Comparison of ENCODE assay signal across 10 cellular contexts in the genomic region with DNA sequence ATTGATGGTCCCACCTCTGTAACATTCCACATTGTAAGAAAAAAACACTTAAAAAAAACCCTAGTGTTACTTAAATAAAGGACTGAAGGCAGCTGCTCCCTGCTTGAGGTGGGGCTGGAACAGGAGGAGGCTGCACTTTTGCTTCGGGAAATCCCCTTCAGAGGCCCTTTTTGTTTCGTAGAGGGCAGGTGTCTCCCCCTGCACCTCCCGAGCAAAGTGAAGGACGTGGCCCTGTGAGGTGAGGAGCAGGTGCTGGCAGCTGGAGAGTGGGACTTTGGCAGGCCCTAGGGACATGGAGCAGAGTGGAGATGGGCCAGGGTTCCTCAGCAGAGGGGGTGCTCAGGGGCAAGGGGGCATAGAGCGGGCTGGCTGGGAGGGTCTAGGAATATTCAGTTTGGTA. TPM values are rescaled to one million over a fixed set of nuclear protein-coding genes. Genes with fewer than 3 reads are reported as not detected.
DNase-seq lines count a peak whose midpoint lies in the region; ATAC-seq and TF ChIP-seq lines count a peak whose summit lies in the region.
"Had no signal": no experiment of that assay in that cellular context is flagged by ENCODE, and none has a peak within 500 bp of the region (broad histone marks: within the 10 kb centered on the region; RNA-seq: fewer than 3 reads in every experiment).

No MANE protein-coding gene starts in this region.

- intact Hi-C loops in sigmoid colon (cut with DNase I), result no loop called here

- H3K9ac ChIP-seq in Karpas-422 (ENCODE audit: low read length), result no peak overlapping the region

- no peaks in the 10 kb centered on the region for H3K9me2 ChIP-seq in Karpas-422 (replicated peaks; ENCODE audit: insufficient read depth, low read length)

- DNase-seq in NCI-H2107 (lab: John Stamatoyannopoulos, UW) (peak; percentile 48), Karpas-422 (no peak), AG08395 (ENCODE audit: low spot score) (no peak), sigmoid colon (no peak)
- DNase-seq in stimulated activated CD4-positive, alpha-beta T cell treated with anti-CD3 and anti-CD28 coated beads, Interleukin-15, amount 100 ng/mL, for 24 hours, result peak; percentile 46
- DNase-seq: HFFc6, T-cell had no signal

- no peaks in the 10 kb centered on the region for H3K36me3 ChIP-seq in Karpas-422 (ENCODE audit: insufficient read depth, low read length)
- H3K36me3 ChIP-seq in sigmoid colon, result no peaks in the 10 kb centered on the region
- H3K36me3 ChIP-seq: vagina had no signal

- H3K27me3 ChIP-seq in Karpas-422 (ENCODE audit: low read length) (no peaks in the 10 kb centered on the region), sigmoid colon (no peaks in the 10 kb centered on the region)
- H3K27me3 ChIP-seq: vagina had no signal

- WGBS in sigmoid colon, 2 donors, result 21 to 35% methylated on average over 5 of the region's 5 CpGs

- TF ChIP-seq CTCF in sigmoid colon (IDR thresholded peaks at IDR 0.05), result no peak

- H3K4me2 ChIP-seq in Karpas-422 (ENCODE audit: low read depth, low read length, poor library complexity, severe bottlenecking), result no peak overlapping the region

- no peaks in the 10 kb centered on the region for H4K20me1 ChIP-seq in Karpas-422 (ENCODE audit: insufficient read depth, low read depth, low read length)

- no peak overlapping the region for H3K27ac ChIP-seq in Karpas-422 (ENCODE audit: low read length)
- no peak overlapping the region for H3K27ac ChIP-seq in sigmoid colon
- H3K27ac ChIP-seq: vagina had no signal

- no peak for TF ChIP-seq EP300 in sigmoid colon (IDR thresholded peaks at IDR 0.05)

- no peak for TF ChIP-seq POLR2A in sigmoid colon (IDR thresholded peaks at IDR 0.05)

- H3K4me3 ChIP-seq in Karpas-422 (ENCODE audit: low read length) (no peak overlapping the region), sigmoid colon (no peak overlapping the region)
- H3K4me3 ChIP-seq: vagina had no signal

- peak; percentile 61 for ATAC-seq in GM18909 (IDR thresholded peaks at IDR 0.05; ENCODE audit: poor library complexity, unreplicated experiment)
- ATAC-seq in GM21825 (IDR thresholded peaks at IDR 0.05; ENCODE audit: unreplicated experiment), result peak; percentile 63

- H2AFZ ChIP-seq in Karpas-422 (ENCODE audit: low read length), result no peak overlapping the region

- H3K9me3 ChIP-seq in Karpas-422 (ENCODE audit: low read length) (no peaks in the 10 kb centered on the region), sigmoid colon (peaks cover 0 to 3% (median 0%) of the 10 kb centered on the region in 4 donors)
- H3K9me3 ChIP-seq: vagina had no signal

- H3K4me1 ChIP-seq in Karpas-422 (ENCODE audit: low read length) (no peaks in the 10 kb centered on the region), sigmoid colon (no peaks in the 10 kb centered on the region)
- H3K4me1 ChIP-seq: vagina had no signal

- no peaks in the 10 kb centered on the region for H3K79me2 ChIP-seq in Karpas-422 (ENCODE audit: low read length)

RNA-seq across cellular contexts. Expression of a gene that starts 33.4 kb away (rescaled TPM):
- total RNA-seq in Karpas-422 (2014; rRNA removed; shearing (Covaris generic); ENCODE audit: low replicate concordance), result not detected in 2 replicates
- total RNA-seq in sigmoid colon, result under 1 TPM; 0.14 to 0.36 (median 0.22) TPM
- 1 to 10 TPM in 1 of 3 donors, under 1 TPM in 2; 0.60 to 1.2 (median 0.92) TPM for polyA plus RNA-seq in sigmoid colon
- total RNA-seq: HFFc6, T-cell had no signal

Comparison
In these comparisons a context has a peak if more than half of its experiments do, and no peak if none do; other contexts are left out.
1. DNase-seq: peak in NCI-H2107 (single experiment) and stimulated activated CD4-positive, alpha-beta T cell treated with anti-CD3 and anti-CD28 coated beads, Interleukin-15, amount 100 ng/mL, for 24 hours (single experiment); none in Karpas-422 (single experiment), AG08395 (single experiment) and sigmoid colon (single experiment).